1 cellular context compared by ENCODE assay signal in the genomic region with DNA sequence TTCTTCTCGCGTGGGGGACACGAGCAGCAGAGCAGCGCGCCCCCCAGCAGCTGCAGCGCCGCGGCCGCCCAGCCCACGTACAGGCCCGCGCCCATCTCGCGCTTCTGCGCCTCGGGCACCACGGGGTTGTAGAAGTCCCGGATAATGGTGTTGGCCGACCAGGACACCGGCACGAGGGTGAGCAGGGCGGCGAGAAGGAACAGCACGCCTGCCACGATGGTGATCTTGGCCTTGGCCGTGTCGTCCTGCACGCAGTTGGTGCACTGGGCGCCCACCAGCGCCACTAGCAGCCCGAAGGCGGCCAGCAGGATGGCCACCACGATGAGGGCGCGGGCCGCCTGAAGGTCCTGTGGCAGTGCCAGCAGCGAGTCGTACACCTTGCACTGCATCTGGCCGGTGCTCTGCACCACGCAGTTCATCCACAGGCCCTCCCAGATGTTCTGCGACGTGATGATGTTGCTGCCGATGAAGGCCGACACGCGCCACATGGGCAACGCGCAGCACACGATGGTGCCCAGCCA.
TF ChIP-seq lines count a peak whose summit lies in the region.

No MANE protein-coding gene starts in this region.

TF ChIP-seq in A549, 52 proteins besides CTCF, POLR2A, EP300 and RAD21 (continued from another document):
- TF ChIP-seq, protein P1, sequence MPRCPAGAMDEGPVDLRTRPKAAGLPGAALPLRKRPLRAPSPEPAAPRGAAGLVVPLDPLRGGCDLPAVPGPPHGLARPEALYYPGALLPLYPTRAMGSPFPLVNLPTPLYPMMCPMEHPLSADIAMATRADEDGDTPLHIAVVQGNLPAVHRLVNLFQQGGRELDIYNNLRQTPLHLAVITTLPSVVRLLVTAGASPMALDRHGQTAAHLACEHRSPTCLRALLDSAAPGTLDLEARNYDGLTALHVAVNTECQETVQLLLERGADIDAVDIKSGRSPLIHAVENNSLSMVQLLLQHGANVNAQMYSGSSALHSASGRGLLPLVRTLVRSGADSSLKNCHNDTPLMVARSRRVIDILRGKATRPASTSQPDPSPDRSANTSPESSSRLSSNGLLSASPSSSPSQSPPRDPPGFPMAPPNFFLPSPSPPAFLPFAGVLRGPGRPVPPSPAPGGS (IDR thresholded peaks at IDR 0.05) = no peak
- TF ChIP-seq, protein P2, sequence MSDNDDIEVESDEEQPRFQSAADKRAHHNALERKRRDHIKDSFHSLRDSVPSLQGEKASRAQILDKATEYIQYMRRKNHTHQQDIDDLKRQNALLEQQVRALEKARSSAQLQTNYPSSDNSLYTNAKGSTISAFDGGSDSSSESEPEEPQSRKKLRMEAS (IDR thresholded peaks at IDR 0.05) = no peak
- TF ChIP-seq FOSL2 (IDR thresholded peaks at IDR 0.05) (no peak), FOSL2 (CRISPR knock-in tag; IDR thresholded peaks at IDR 0.05) (no peak), GATA3 (IDR thresholded peaks at IDR 0.05; ENCODE audit: borderline replicate concordance) (no peak), BHLHE40 (IDR thresholded peaks at IDR 0.05; ENCODE audit: low read depth, low read length) (no peak), HOXB5 (CRISPR knock-in tag; IDR thresholded peaks at IDR 0.05) (no peak), RNF2 (IDR thresholded peaks at IDR 0.05; ENCODE audit: borderline replicate concordance, low read depth) (no peak), TFCP2L1 (CRISPR knock-in tag; IDR thresholded peaks at IDR 0.05) (no peak), CHD2 (IDR thresholded peaks at IDR 0.05; ENCODE audit: low read length, partially characterized antibody) (no peak), HDAC2 (IDR thresholded peaks at IDR 0.05) (no peak), CBX2 (IDR thresholded peaks at IDR 0.05; ENCODE audit: borderline replicate concordance, low read depth) (no peak), ESRRA (IDR thresholded peaks at IDR 0.05; ENCODE audit: borderline replicate concordance, low read length) (no peak), RCOR1 (IDR thresholded peaks at IDR 0.05; ENCODE audit: low read depth, low read length) (no peak)
- TF ChIP-seq, protein P3, sequence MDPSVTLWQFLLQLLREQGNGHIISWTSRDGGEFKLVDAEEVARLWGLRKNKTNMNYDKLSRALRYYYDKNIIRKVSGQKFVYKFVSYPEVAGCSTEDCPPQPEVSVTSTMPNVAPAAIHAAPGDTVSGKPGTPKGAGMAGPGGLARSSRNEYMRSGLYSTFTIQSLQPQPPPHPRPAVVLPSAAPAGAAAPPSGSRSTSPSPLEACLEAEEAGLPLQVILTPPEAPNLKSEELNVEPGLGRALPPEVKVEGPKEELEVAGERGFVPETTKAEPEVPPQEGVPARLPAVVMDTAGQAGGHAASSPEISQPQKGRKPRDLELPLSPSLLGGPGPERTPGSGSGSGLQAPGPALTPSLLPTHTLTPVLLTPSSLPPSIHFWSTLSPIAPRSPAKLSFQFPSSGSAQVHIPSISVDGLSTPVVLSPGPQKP (IDR thresholded peaks at IDR 0.05; ENCODE audit: low read depth, low read length) = no peak
- TF ChIP-seq, protein P4, sequence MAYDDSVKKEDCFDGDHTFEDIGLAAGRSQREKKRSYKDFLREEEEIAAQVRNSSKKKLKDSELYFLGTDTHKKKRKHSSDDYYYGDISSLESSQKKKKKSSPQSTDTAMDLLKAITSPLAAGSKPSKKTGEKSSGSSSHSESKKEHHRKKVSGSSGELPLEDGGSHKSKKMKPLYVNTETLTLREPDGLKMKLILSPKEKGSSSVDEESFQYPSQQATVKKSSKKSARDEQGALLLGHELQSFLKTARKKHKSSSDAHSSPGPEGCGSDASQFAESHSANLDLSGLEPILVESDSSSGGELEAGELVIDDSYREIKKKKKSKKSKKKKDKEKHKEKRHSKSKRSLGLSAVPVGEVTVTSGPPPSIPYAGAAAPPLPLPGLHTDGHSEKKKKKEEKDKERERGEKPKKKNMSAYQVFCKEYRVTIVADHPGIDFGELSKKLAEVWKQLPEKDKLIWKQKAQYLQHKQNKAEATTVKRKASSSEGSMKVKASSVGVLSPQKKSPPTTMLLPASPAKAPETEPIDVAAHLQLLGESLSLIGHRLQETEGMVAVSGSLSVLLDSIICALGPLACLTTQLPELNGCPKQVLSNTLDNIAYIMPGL (CRISPR knock-in tag; IDR thresholded peaks at IDR 0.05; ENCODE audit: borderline replicate concordance) = no peak
